ENCODE assay signal across 8 cellular contexts in the genomic region with DNA sequence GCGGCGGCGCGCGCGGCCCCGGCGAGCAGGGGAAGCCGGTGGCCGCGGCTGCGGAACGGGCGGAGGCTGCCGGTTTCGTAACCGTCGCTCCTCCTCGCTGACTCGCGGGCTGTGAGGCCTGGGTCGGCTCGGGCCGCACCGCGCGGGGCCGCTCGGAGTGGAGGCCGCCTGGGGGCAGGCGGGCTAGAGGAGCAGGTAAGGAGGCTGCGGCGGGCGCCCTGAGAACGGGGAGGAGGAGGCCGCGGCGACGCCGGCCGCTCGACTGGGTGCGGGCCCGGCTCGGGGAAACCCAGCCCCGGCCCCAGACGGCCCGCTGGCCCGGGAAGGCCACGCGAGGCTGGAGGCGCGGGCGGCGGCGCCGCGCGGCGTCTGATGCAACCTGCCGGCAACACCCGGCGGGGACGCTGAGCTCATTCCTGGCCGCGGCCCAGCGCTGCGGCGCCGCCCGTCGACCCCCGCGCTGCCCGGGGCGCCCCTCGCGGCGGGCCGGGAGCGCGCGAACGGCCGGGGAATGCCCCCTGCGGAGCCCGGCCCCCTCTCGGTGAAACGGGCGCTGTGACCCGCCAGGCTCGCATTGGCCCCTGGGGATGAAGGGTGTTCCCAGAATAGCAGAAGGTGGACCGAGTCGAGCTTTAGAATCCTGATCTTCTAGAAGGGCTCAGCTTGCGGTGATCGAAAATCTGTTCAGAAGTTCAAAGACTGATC. TPM values are rescaled to one million over a fixed set of nuclear protein-coding genes. Genes with fewer than 3 reads are reported as not detected.
DNase-seq lines count a peak whose midpoint lies in the region; ATAC-seq and TF ChIP-seq lines count a peak whose summit lies in the region.

TSS of gene CEBPG (plus strand) at position 9 of the 705 bp plus-strand sequence. CDS start 5,531 bp downstream, outside the sequence.

- peak within 1 kb of the TSS; percentile 63 for H3K4me3 ChIP-seq in epithelial cell of esophagus (ENCODE audit: low read length)
- H3K4me3 ChIP-seq in muscle layer of colon (ENCODE audit: low read depth in 1 of 2, low read length in 2 of 2), result peak within 1 kb of the TSS; percentile 81 to 82

- H3K27me3 ChIP-seq in muscle layer of colon (ENCODE audit: control insufficient read depth in 1 of 2, insufficient read depth in 2 of 2, low read length in 2 of 2), result no peaks in the 10 kb centered on the region

- H3K9me3 ChIP-seq in muscle layer of colon (ENCODE audit: low read length), result no peaks in the 10 kb centered on the region

- CTCF ChIA-PET in activated CD8-positive, alpha-beta T cell treated with anti-CD3 and anti-CD28 coated beads, Interleukin-2, amount 10 ng/mL, durations not matched to agents 7 days and 5 days (lab: Charles Lee), result interaction anchor here (1.0 to 2.1 kb wide), 8 partner anchors 10 to 197 kb away, joined by 3 to 9 read pairs (median 4); no protein-coding TSS in a partner anchor

- peak within 1 kb of the TSS; percentile 82 for H3K4me3 Mint-ChIP-seq in activated CD8-positive, alpha-beta T cell treated with anti-CD3 and anti-CD28 coated beads, Interleukin-2, amount 10 ng/mL, durations not matched to agents 7 days and 5 days

- H3K27ac ChIP-seq in muscle layer of colon (ENCODE audit: low read depth, low read length), result peak within 1 kb of the TSS; percentile 93

- no peak for TF ChIP-seq CTCF in epithelial cell of esophagus (IDR thresholded peaks at IDR 0.05; ENCODE audit: insufficient read depth, low read depth, low read length, missing control alignments)
- no peak for TF ChIP-seq CTCF in subcutaneous adipose tissue (IDR thresholded peaks at IDR 0.05; ENCODE audit: low read depth)

- peak; percentile 86 for TF ChIP-seq POLR2A in GM18505 (IDR thresholded peaks at IDR 0.05; ENCODE audit: borderline replicate concordance, extremely low read depth, insufficient read depth, insufficient read length)

- H3K36me3 Mint-ChIP-seq in activated CD8-positive, alpha-beta T cell treated with anti-CD3 and anti-CD28 coated beads, Interleukin-2, amount 10 ng/mL, durations not matched to agents 7 days and 5 days (ENCODE audit: low read depth), result peaks cover 16% of the 10 kb centered on the region

- peak; percentile 88 for DNase-seq in AG08396 (ENCODE audit: low spot score)
- peak; percentile 28 for DNase-seq in NCI-H2107 treated with DMSO at 0.1 percent for 48 hours (lab: John Stamatoyannopoulos, UW; ENCODE audit: unreplicated experiment)
- DNase-seq in activated CD8-positive, alpha-beta T cell treated with anti-CD3 and anti-CD28 coated beads, Interleukin-2, amount 10 ng/mL, durations not matched to agents 7 days and 5 days, result no peak
- peak; percentile 54 for DNase-seq in epithelial cell of esophagus (ENCODE audit: low read depth)

- POLR2A ChIA-PET in activated CD8-positive, alpha-beta T cell treated with anti-CD3 and anti-CD28 coated beads, Interleukin-2, amount 10 ng/mL, durations not matched to agents 7 days and 5 days (lab: Charles Lee), result interaction anchor here (1.0 to 2.6 kb wide), 7 partner anchors 8 to 318 kb away, joined by 3 to 9 read pairs (median 4); partner anchors contain the start of gene PEPD

- no peaks in the 10 kb centered on the region for H3K9me3 Mint-ChIP-seq in activated CD8-positive, alpha-beta T cell treated with anti-CD3 and anti-CD28 coated beads, Interleukin-2, amount 10 ng/mL, durations not matched to agents 7 days and 5 days (ENCODE audit: insufficient read depth)

- no peaks in the 10 kb centered on the region for H3K27me3 Mint-ChIP-seq in activated CD8-positive, alpha-beta T cell treated with anti-CD3 and anti-CD28 coated beads, Interleukin-2, amount 10 ng/mL, durations not matched to agents 7 days and 5 days (ENCODE audit: low read depth)

- ATAC-seq in GM18505 (IDR thresholded peaks at IDR 0.05; ENCODE audit: unreplicated experiment), result peak; percentile 45
- peak; percentile 42 for ATAC-seq in HG02870 (IDR thresholded peaks at IDR 0.05; ENCODE audit: unreplicated experiment)
- ATAC-seq in activated CD8-positive, alpha-beta T cell treated with anti-CD3 and anti-CD28 coated beads, Interleukin-2, amount 10 ng/mL, durations not matched to agents 7 days and 5 days, result peak; percentile 54

- no peaks in the 10 kb centered on the region for H3K36me3 ChIP-seq in muscle layer of colon (ENCODE audit: insufficient read depth, low read length)

- H3K4me1 Mint-ChIP-seq in activated CD8-positive, alpha-beta T cell treated with anti-CD3 and anti-CD28 coated beads, Interleukin-2, amount 10 ng/mL, durations not matched to agents 7 days and 5 days (ENCODE audit: low read depth), result peaks cover 39% of the 10 kb centered on the region

- H3K4me1 ChIP-seq in muscle layer of colon (ENCODE audit: insufficient read depth, low read length), result peaks cover 19% of the 10 kb centered on the region

- peak within 1 kb of the TSS; percentile 71 for H3K9ac ChIP-seq in muscle layer of colon (ENCODE audit: low read length)

- peak within 1 kb of the TSS; percentile 71 for H3K27ac Mint-ChIP-seq in activated CD8-positive, alpha-beta T cell treated with anti-CD3 and anti-CD28 coated beads, Interleukin-2, amount 10 ng/mL, durations not matched to agents 7 days and 5 days

RNA-seq across cellular contexts. Expression of gene CEBPG, which starts in this region (rescaled TPM):
- 10 to 100 TPM; 19.6 to 20.6 TPM for total RNA-seq in activated CD8-positive, alpha-beta T cell treated with anti-CD3 and anti-CD28 coated beads, Interleukin-2, amount 10 ng/mL, durations not matched to agents 7 days and 5 days
- 10 to 100 TPM; 24.6 to 37.9 (median 32.5) TPM for total RNA-seq in subcutaneous adipose tissue
